Comparison of ENCODE assay signal across 8 cellular contexts in genomic region chr1:114511048-114511785, GRCh38. TPM values are rescaled to one million over a fixed set of nuclear protein-coding genes. Genes with fewer than 3 reads are reported as not detected.
DNase-seq lines count a peak whose midpoint lies in the region; ATAC-seq and TF ChIP-seq lines count a peak whose summit lies in the region.

Gene TRIM33 (minus strand): TSS chr1:114511203. CDS start chr1:114511076, 127 bp downstream.

- 1% methylated on average over 44 to 82 of the region's 87 CpGs for WGBS in GM23248 (ENCODE audit: low coverage in 1 of 2, low lambda C conversion rate in 2 of 2, missing lambda C conversion rate in 2 of 2), 2 experiments

- peak within 1 kb of the TSS; percentile 93 for H3K4me2 ChIP-seq in DOHH2 (ENCODE audit: low read length)
- peak within 1 kb of the TSS; percentile 98 for H3K4me2 ChIP-seq in GM23248 (ENCODE audit: unreplicated experiment)
- peak within 1 kb of the TSS; percentile 89 for H3K4me2 ChIP-seq in Karpas-422 (ENCODE audit: low read depth, low read length, poor library complexity, severe bottlenecking)
- H3K4me2 ChIP-seq in fibroblast of lung (ENCODE audit: extremely low read depth, insufficient read depth, low read length) = peak within 1 kb of the TSS; percentile 88

- H3K4me1 Mint-ChIP-seq in naive thymus-derived CD4-positive, alpha-beta T cell = peaks cover 41 to 63% (median 52%) of the 10 kb centered on the region in 7 donors
- H3K4me1 Mint-ChIP-seq in stimulated activated memory B cell treated with anti-CD40 and anti-IgM and Interleukin-4, amounts not matched to agents 10 μg/mL and 1 μg/mL and 100 μg/mL, for 72 hours = peaks cover 49% of the 10 kb centered on the region

- H4K20me1 ChIP-seq in DOHH2 (ENCODE audit: control insufficient read depth, insufficient read depth, low read depth, low read length) = peaks cover 28% of the 10 kb centered on the region
- peaks cover 9% of the 10 kb centered on the region for H4K20me1 ChIP-seq in GM23248 (ENCODE audit: insufficient read depth)
- H4K20me1 ChIP-seq in Karpas-422 (ENCODE audit: insufficient read depth, low read depth, low read length) = peaks cover 34% of the 10 kb centered on the region
- no peaks in the 10 kb centered on the region for H4K20me1 ChIP-seq in fibroblast of lung (ENCODE audit: control insufficient read depth, extremely low read depth, insufficient read depth, low read length)

- CTCF ChIA-PET in naive thymus-derived CD4-positive, alpha-beta T cell (lab: Charles Lee) = no interaction called here

- no peaks in the 10 kb centered on the region for H3K9me3 ChIP-seq in DOHH2 (ENCODE audit: control insufficient read depth, insufficient read depth, low read length)
- no peaks in the 10 kb centered on the region for H3K9me3 ChIP-seq in GM23248 (ENCODE audit: low read depth)
- H3K9me3 ChIP-seq in Karpas-422 (ENCODE audit: low read length) = no peaks in the 10 kb centered on the region
- H3K9me3 ChIP-seq in fibroblast of lung (ENCODE audit: control insufficient read depth, insufficient read depth, low read depth, low read length) = no peaks in the 10 kb centered on the region
- H3K9me3 ChIP-seq in naive thymus-derived CD4-positive, alpha-beta T cell (ENCODE audit: control insufficient read depth in 2 of 3, low read length in 3 of 3) = no peaks in the 10 kb centered on the region

- no peaks in the 10 kb centered on the region for H3K9me3 Mint-ChIP-seq in naive thymus-derived CD4-positive, alpha-beta T cell
- no peaks in the 10 kb centered on the region for H3K9me3 Mint-ChIP-seq in stimulated activated memory B cell treated with anti-CD40 and anti-IgM and Interleukin-4, amounts not matched to agents 10 μg/mL and 1 μg/mL and 100 μg/mL, for 72 hours

- TF ChIP-seq CTCF in DOHH2 (IDR thresholded peaks at IDR 0.05; ENCODE audit: low read depth, low read length, poor library complexity, severe bottlenecking) = no peak
- no peak for TF ChIP-seq CTCF in fibroblast of lung (conservative IDR thresholded peaks at IDR 0.05 in 1 of 2, IDR thresholded peaks at IDR 0.05 in 1 of 2; ENCODE audit: low read depth in 1 of 2, low read length in 2 of 2)

- peaks cover 58% of the 10 kb centered on the region for H3K79me2 ChIP-seq in DOHH2 (ENCODE audit: control insufficient read depth, low read length)
- peaks cover 45% of the 10 kb centered on the region for H3K79me2 ChIP-seq in GM23248 (ENCODE audit: insufficient read depth)
- H3K79me2 ChIP-seq in Karpas-422 (ENCODE audit: low read length) = peaks cover 51% of the 10 kb centered on the region
- peaks cover 45% of the 10 kb centered on the region for H3K79me2 ChIP-seq in fibroblast of lung (ENCODE audit: control insufficient read depth, insufficient read depth, low read length)

- POLR2A ChIA-PET in naive thymus-derived CD4-positive, alpha-beta T cell (lab: Charles Lee) = interaction anchor here (0.7 to 3.1 kb wide), 24 partner anchors 13 to 1815 kb away, joined by 3 to 20 read pairs (median 4); partner anchors contain the start of genes BCAS2, CSDE1, DENND2C and NRAS

- H3F3A ChIP-seq in DOHH2 (ENCODE audit: control insufficient read depth, insufficient read depth) (0 out of 2 replicates have a peak, but pooled peaks cover 4% of the 10 kb centered on the region), GM23248 (ENCODE audit: insufficient read depth) (0 out of 2 replicates have a peak, but pooled peaks cover 6% of the 10 kb centered on the region)

- H3K4me3 Mint-ChIP-seq in naive thymus-derived CD4-positive, alpha-beta T cell = peak within 1 kb of the TSS; percentile 86 to 99 (median 97)
- H3K4me3 Mint-ChIP-seq in stimulated activated memory B cell treated with anti-CD40 and anti-IgM and Interleukin-4, amounts not matched to agents 10 μg/mL and 1 μg/mL and 100 μg/mL, for 72 hours = peak within 1 kb of the TSS; percentile 99

- H3K27me3 ChIP-seq in DOHH2 (ENCODE audit: control insufficient read depth, low read length) = no peaks in the 10 kb centered on the region
- H3K27me3 ChIP-seq in GM23248 (replicated peaks; ENCODE audit: insufficient read depth) = no peaks in the 10 kb centered on the region
- no peaks in the 10 kb centered on the region for H3K27me3 ChIP-seq in Karpas-422 (ENCODE audit: low read length)
- H3K27me3 ChIP-seq in fibroblast of lung (ENCODE audit: control insufficient read depth, insufficient read depth, low read length) = no peaks in the 10 kb centered on the region
- no peaks in the 10 kb centered on the region for H3K27me3 ChIP-seq in naive thymus-derived CD4-positive, alpha-beta T cell (ENCODE audit: control insufficient read depth in 2 of 2, insufficient read depth in 2 of 2, low read length in 2 of 2)

- intact Hi-C loops in naive thymus-derived CD4-positive, alpha-beta T cell (cut with micrococcal nuclease) = loop anchor here (1.0 to 10.0 kb wide), 17 partner anchors 42 to 1555 kb away; partner anchors contain the start of genes BCAS2 (in 2 of the 2), CSDE1 (in 2 of the 2), MAGI3 (in 2 of the 2) and NRAS (in 2 of the 2)

- H3K27ac ChIP-seq in DOHH2 (ENCODE audit: low read depth, low read length) (peak within 1 kb of the TSS; percentile 83), GM23248 (peak within 1 kb of the TSS; percentile 69), Karpas-422 (ENCODE audit: low read length) (peak within 1 kb of the TSS; percentile 72), fibroblast of lung (ENCODE audit: insufficient read depth, low read length) (peak within 1 kb of the TSS; percentile 77)
- peak within 1 kb of the TSS; percentile 100 for H3K27ac ChIP-seq in naive thymus-derived CD4-positive, alpha-beta T cell (ENCODE audit: low read depth, low read length)

- peak within 1 kb of the TSS; percentile 93 for H2AFZ ChIP-seq in GM23248
- peak within 1 kb of the TSS; percentile 89 for H2AFZ ChIP-seq in Karpas-422 (ENCODE audit: low read length)
- peak within 1 kb of the TSS; percentile 69 for H2AFZ ChIP-seq in fibroblast of lung (ENCODE audit: low read length)

- peaks cover 0 to 7% (median 0%) of the 10 kb centered on the region in 5 donors for H3K27me3 Mint-ChIP-seq in naive thymus-derived CD4-positive, alpha-beta T cell
- no peaks in the 10 kb centered on the region for H3K27me3 Mint-ChIP-seq in stimulated activated memory B cell treated with anti-CD40 and anti-IgM and Interleukin-4, amounts not matched to agents 10 μg/mL and 1 μg/mL and 100 μg/mL, for 72 hours

- H3K4me1 ChIP-seq in DOHH2 (ENCODE audit: control insufficient read depth, low read length) (peaks cover 38% of the 10 kb centered on the region), GM23248 (ENCODE audit: insufficient read depth) (peaks cover 25% of the 10 kb centered on the region), Karpas-422 (ENCODE audit: low read length) (peaks cover 35% of the 10 kb centered on the region), fibroblast of lung (ENCODE audit: control insufficient read depth, extremely low read depth, insufficient read depth, low read length) (no peaks in the 10 kb centered on the region)
- peaks cover 22 to 29% of the 10 kb centered on the region in 2 donors for H3K4me1 ChIP-seq in naive thymus-derived CD4-positive, alpha-beta T cell (ENCODE audit: control insufficient read depth in 2 of 2, insufficient read depth in 2 of 2, low read length in 2 of 2)

- H3K9ac ChIP-seq in GM23248 (peak within 1 kb of the TSS; percentile 87), Karpas-422 (ENCODE audit: low read length) (peak within 1 kb of the TSS; percentile 98), fibroblast of lung (ENCODE audit: insufficient read depth, low read length) (peak within 1 kb of the TSS; percentile 87)

- H3K9me2 ChIP-seq in DOHH2 (replicated peaks; ENCODE audit: control insufficient read depth, low read length) = no peaks in the 10 kb centered on the region
- no peaks in the 10 kb centered on the region for H3K9me2 ChIP-seq in GM23248 (ENCODE audit: insufficient read depth)
- H3K9me2 ChIP-seq in Karpas-422 (replicated peaks; ENCODE audit: insufficient read depth, low read length) = no peaks in the 10 kb centered on the region

- H3K4me3 ChIP-seq in DOHH2 (ENCODE audit: low read length) (peak within 1 kb of the TSS; percentile 99), GM23248 (peak within 1 kb of the TSS; percentile 91), Karpas-422 (ENCODE audit: low read length) (peak within 1 kb of the TSS; percentile 98), fibroblast of lung (replicated peaks in 1 of 4; ENCODE audit: control extremely low read depth in 1 of 4, insufficient read depth in 1 of 4, low read depth in 3 of 4, low read length in 4 of 4) (peak within 1 kb of the TSS; percentile 91 to 97 (median 93))
- peak within 1 kb of the TSS; percentile 71 for H3K4me3 ChIP-seq in naive thymus-derived CD4-positive, alpha-beta T cell (ENCODE audit: low read length)

- in situ Hi-C loops in GM23248 (cut with MboI) = no loop called here

- peak; percentile 89 for ATAC-seq in naive thymus-derived CD4-positive, alpha-beta T cell
- ATAC-seq in stimulated activated memory B cell treated with anti-CD40 and anti-IgM and Interleukin-4, amounts not matched to agents 10 μg/mL and 1 μg/mL and 100 μg/mL, for 72 hours = peak; percentile 93

- H3K36me3 Mint-ChIP-seq in naive thymus-derived CD4-positive, alpha-beta T cell = peaks cover 0 to 16% (median 5%) of the 10 kb centered on the region in 5 donors
- peaks cover 7% of the 10 kb centered on the region for H3K36me3 Mint-ChIP-seq in stimulated activated memory B cell treated with anti-CD40 and anti-IgM and Interleukin-4, amounts not matched to agents 10 μg/mL and 1 μg/mL and 100 μg/mL, for 72 hours

- DNase-seq in GM23248 = peak; percentile 97
- peak; percentile 97 for DNase-seq in Karpas-422
- DNase-seq in RKO (ENCODE audit: low spot score) = peak; percentile 90
- DNase-seq in activated T-helper 1 cell treated with anti-CD3 and anti-CD28 coated beads, Interleukin-2, amount 50 U/mL, for 16 hours (ENCODE audit: low read depth in 1 of 2, low spot score in 1 of 2) = peak; percentile 82 to 90
- peak; percentile 93 to 94 for DNase-seq in fibroblast of lung (ENCODE audit: low read depth in 2 of 2)
- DNase-seq in naive thymus-derived CD4-positive, alpha-beta T cell = peak; percentile 91 to 95 (median 93)

- peak within 1 kb of the TSS; percentile 98 to 100 (median 99) for H3K27ac Mint-ChIP-seq in naive thymus-derived CD4-positive, alpha-beta T cell
- H3K27ac Mint-ChIP-seq in stimulated activated memory B cell treated with anti-CD40 and anti-IgM and Interleukin-4, amounts not matched to agents 10 μg/mL and 1 μg/mL and 100 μg/mL, for 72 hours = peak within 1 kb of the TSS; percentile 100

- H3K36me3 ChIP-seq in DOHH2 (ENCODE audit: control insufficient read depth, low read length) (peaks cover 36% of the 10 kb centered on the region), GM23248 (ENCODE audit: low read depth) (peaks cover 4% of the 10 kb centered on the region; the same call in 1 of the 2 replicates), Karpas-422 (ENCODE audit: insufficient read depth, low read length) (peaks cover 12% of the 10 kb centered on the region), fibroblast of lung (ENCODE audit: control insufficient read depth, insufficient read depth, low read length) (no peaks in the 10 kb centered on the region)
- peaks cover 0 to 18% (median 0%) of the 10 kb centered on the region in 3 experiments for H3K36me3 ChIP-seq in naive thymus-derived CD4-positive, alpha-beta T cell (ENCODE audit: control insufficient read depth in 2 of 3, insufficient read depth in 3 of 3, low read length in 3 of 3)

RNA-seq across cellular contexts. Expression of gene TRIM33, which starts in this region (rescaled TPM):
- 17.6 and 19.7 TPM in 2 replicates for total RNA-seq in GM23248 (2014; rRNA removed; shearing (Covaris generic))
- polyA plus RNA-seq in GM23248 (2016; fragmentation: Nextera tagmentation; extraction: Ambion mirVana) (7.9 and 10.6 TPM in 2 replicates), fibroblast of lung (16.2 and 17.8 TPM in 2 replicates)
- total RNA-seq in Karpas-422 (2014; rRNA removed; shearing (Covaris generic); ENCODE audit: low replicate concordance) = 38.0 and 78.9 TPM in 2 replicates
- 19.3 and 21.5 TPM in 2 replicates for total RNA-seq in fibroblast of lung
- polyA plus RNA-seq in fibroblast of lung (2012) = 12.2 and 13.2 TPM in 2 replicates
- 8.6 and 11.2 TPM in 2 replicates for polyA minus RNA-seq in fibroblast of lung (ENCODE audit: low replicate concordance)
- total RNA-seq in naive thymus-derived CD4-positive, alpha-beta T cell = 10 to 100 TPM; 43.8 to 57.6 (median 51.1) TPM
- polyA plus RNA-seq in naive thymus-derived CD4-positive, alpha-beta T cell = 10 to 100 TPM; 28.7 to 45.4 TPM

Comparison
In these comparisons a context has a peak if more than half of its experiments do, and no peak if none do; other contexts are left out.
1. Peak in every context shown above with its lines: DNase-seq, ATAC-seq, H3K4me3 ChIP-seq and H3K27ac ChIP-seq.